8 cellular contexts compared by ENCODE assay signal in the genomic region with DNA sequence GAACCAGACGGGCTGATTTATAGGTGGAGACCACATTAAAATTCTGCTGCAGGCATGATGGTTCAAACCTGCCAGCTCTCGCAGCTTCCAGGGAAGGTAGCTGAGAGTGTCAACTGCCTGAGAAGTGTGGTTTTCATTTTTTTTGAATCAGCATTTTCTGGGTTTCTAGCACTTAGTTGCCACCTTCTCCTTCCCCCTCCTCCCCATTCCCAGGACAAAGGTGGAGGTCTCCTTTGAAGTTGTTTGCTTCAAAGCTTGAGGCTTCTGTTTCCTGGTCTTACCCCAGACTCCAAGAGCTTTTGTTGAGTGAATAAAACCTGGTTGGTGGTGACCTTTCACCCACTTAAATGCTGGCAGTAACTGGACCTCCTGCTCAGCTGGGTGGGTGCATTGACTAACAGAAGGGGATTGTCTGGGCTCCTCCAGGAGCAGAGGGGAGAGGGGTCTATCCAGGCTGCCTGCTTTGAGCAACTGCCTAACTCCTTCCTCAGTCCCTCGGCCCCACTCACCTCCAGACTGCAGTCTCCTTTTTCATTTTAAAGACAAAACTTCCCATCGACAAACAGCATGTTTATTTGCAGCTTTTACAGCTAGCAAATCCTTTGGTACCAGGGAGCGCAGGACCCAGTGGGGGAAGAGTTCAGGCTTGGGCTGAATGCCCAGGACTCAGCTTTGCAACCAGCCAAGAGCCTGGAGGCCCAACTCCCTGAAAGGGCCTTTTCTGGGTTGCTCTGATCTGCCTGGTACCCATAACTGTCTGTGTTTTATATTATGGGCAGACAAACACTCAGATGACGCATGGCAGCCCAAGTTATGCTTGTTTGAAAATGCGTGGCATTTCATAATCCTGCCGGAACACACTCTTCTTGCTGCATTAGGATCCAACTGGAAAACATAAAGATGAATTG. TPM values are rescaled to one million over a fixed set of nuclear protein-coding genes. Genes with fewer than 3 reads are reported as not detected.
DNase-seq lines count a peak whose midpoint lies in the region; ATAC-seq and TF ChIP-seq lines count a peak whose summit lies in the region.

No MANE protein-coding gene starts in this region.

- TF ChIP-seq CTCF in MM.1S (IDR thresholded peaks at IDR 0.05; ENCODE audit: low read length) (no peak), lung (IDR thresholded peaks at IDR 0.05; ENCODE audit: control extremely low read depth, extremely low read depth) (no peak), tibial nerve (IDR thresholded peaks at IDR 0.05) (no peak)

- peaks cover 19% of the 10 kb centered on the region for H3K79me2 ChIP-seq in MM.1S (ENCODE audit: low read length)

- no peaks in the 10 kb centered on the region for H4K20me1 ChIP-seq in MM.1S (ENCODE audit: insufficient read depth, low read length)

- H3K27ac ChIP-seq in MM.1S (ENCODE audit: low read length) (no peak overlapping the region), ectodermal cell (ENCODE audit: insufficient read depth, low read depth, low read length, poor library complexity, severe bottlenecking) (peak overlapping the region; percentile 38), lung (ENCODE audit: low read depth in 1 of 2, low read length in 1 of 2) (peak overlapping the region; percentile 80 to 89), tibial nerve (peak overlapping the region; percentile 95 to 99 (median 98))

- peak; percentile 63 to 73 for TF ChIP-seq POLR2A in tibial nerve (IDR thresholded peaks at IDR 0.05)

- H3K9me3 ChIP-seq in MM.1S (replicated peaks; ENCODE audit: insufficient read depth, low read length) (no peaks in the 10 kb centered on the region), ectodermal cell (ENCODE audit: control insufficient read depth, low read length) (no peaks in the 10 kb centered on the region), lung (ENCODE audit: control insufficient read depth in 2 of 2, insufficient read depth in 1 of 2, low read length in 1 of 2) (no peaks in the 10 kb centered on the region), tibial nerve (no peaks in the 10 kb centered on the region)

- no peaks in the 10 kb centered on the region for H3K9me2 ChIP-seq in MM.1S (replicated peaks; ENCODE audit: insufficient read depth, low read length)

- WGBS in ectodermal cell, 2 experiments: 48% methylated on average over 8 of the region's 8 CpGs
- 42 to 65% methylated on average over 8 of the region's 8 CpGs for WGBS in lung, 2 donors
- WGBS in tibial nerve, 2 donors: 22 to 28% methylated on average over 8 of the region's 8 CpGs

- H3K9ac ChIP-seq in MM.1S (ENCODE audit: low read length): no peak overlapping the region

- no peaks in the 10 kb centered on the region for H3K36me3 ChIP-seq in MM.1S (replicated peaks; ENCODE audit: insufficient read depth, low read length)
- no peaks in the 10 kb centered on the region for H3K36me3 ChIP-seq in ectodermal cell (ENCODE audit: control insufficient read depth, insufficient read depth, low read length)
- H3K36me3 ChIP-seq in lung (ENCODE audit: control insufficient read depth in 2 of 2, insufficient read depth in 2 of 2, low read length in 2 of 2): no peaks in the 10 kb centered on the region
- H3K36me3 ChIP-seq in tibial nerve: peaks cover 8 to 20% (median 9%) of the 10 kb centered on the region in 3 donors

- H3F3A ChIP-seq in MM.1S (ENCODE audit: insufficient read depth, low read length): peaks cover 21% of the 10 kb centered on the region; the same call in 1 of the 2 replicates

- H3K4me3 ChIP-seq in MM.1S (ENCODE audit: low read length) (no peak overlapping the region), ectodermal cell (ENCODE audit: insufficient read depth, low read depth, low read length) (peak overlapping the region; percentile 0), lung (no peak overlapping the region), tibial nerve (peak overlapping the region; percentile 68 to 93 (median 86))

- peak; percentile 79 to 97 for TF ChIP-seq EP300 in tibial nerve (IDR thresholded peaks at IDR 0.05)

- no peak overlapping the region for H3K4me2 ChIP-seq in MM.1S (ENCODE audit: low read depth, low read length)

- H3K4me1 ChIP-seq in MM.1S (ENCODE audit: low read length) (peaks cover 25% of the 10 kb centered on the region), ectodermal cell (ENCODE audit: control insufficient read depth, insufficient read depth, low read length) (peaks cover 23% of the 10 kb centered on the region), lung (ENCODE audit: control insufficient read depth in 2 of 2, insufficient read depth in 2 of 2, low read length in 2 of 2) (peaks cover 0 to 10% of the 10 kb centered on the region in 2 donors), tibial nerve (peaks cover 0 to 32% (median 16%) of the 10 kb centered on the region in 4 donors)

- ATAC-seq in lung (ENCODE audit: insufficient read depth, low FRiP score) (no peak), HG03097 (IDR thresholded peaks at IDR 0.05; ENCODE audit: low FRiP score, unreplicated experiment) (no peak)
- ATAC-seq in stimulated activated naive CD8-positive, alpha-beta T cell treated with anti-CD3 and anti-CD28 coated beads, Interleukin-15, Interleukin-2, amounts not matched to agents 100 U/mL and 50 U/mL, for 24 hours: no peak

- H2AFZ ChIP-seq in MM.1S (ENCODE audit: low read length): no peak overlapping the region

- DNase-seq in MM.1S (peak; percentile 18), lung (ENCODE audit: low spot score) (peak; percentile 50), tibial nerve (ENCODE audit: low spot score in 2 of 2) (peak; percentile 48 to 78), NCI-H128 (lab: John Stamatoyannopoulos, UW; ENCODE audit: unreplicated experiment) (no peak)
- DNase-seq in stimulated activated naive CD8-positive, alpha-beta T cell treated with anti-CD3 and anti-CD28 coated beads, Interleukin-15, Interleukin-2, amounts not matched to agents 100 U/mL and 50 U/mL, for 24 hours: no peak
- DNase-seq in stimulated activated CD8-positive, alpha-beta memory T cell treated with anti-CD3 and anti-CD28 coated beads, Interleukin-4, amount 100 ng/mL, for 48 hours: no peak

- no peaks in the 10 kb centered on the region for H3K27me3 ChIP-seq in MM.1S (replicated peaks; ENCODE audit: insufficient read depth, low read length)
- H3K27me3 ChIP-seq in ectodermal cell (ENCODE audit: control insufficient read depth, insufficient read depth, low read length, poor library complexity, severe bottlenecking): peaks cover 4% of the 10 kb centered on the region
- no peaks in the 10 kb centered on the region for H3K27me3 ChIP-seq in lung (ENCODE audit: control insufficient read depth, insufficient read depth)
- no peaks in the 10 kb centered on the region for H3K27me3 ChIP-seq in tibial nerve

RNA-seq across cellular contexts. Expression of a gene that starts 3.6 kb away (rescaled TPM):
- 124 TPM for polyA plus RNA-seq in ectodermal cell (2013, experiment 1 of 4)
- 114 TPM for polyA plus RNA-seq in ectodermal cell (2013, experiment 2 of 4)
- 102 TPM for polyA plus RNA-seq in ectodermal cell (2013, experiment 3 of 4)
- 102 TPM for polyA plus RNA-seq in ectodermal cell (2013, experiment 4 of 4)
- total RNA-seq in lung (100 to 1,000 TPM; 239 to 258 TPM), tibial nerve (1,000 to 10,000 TPM; 1,356 to 1,875 (median 1,699) TPM)
- 100 to 1,000 TPM in 1 of 2 donors, 10 to 100 TPM in 1; 93.2 to 354 TPM for polyA plus RNA-seq in lung

Comparison
In these comparisons a context has a peak if more than half of its experiments do, and no peak if none do; other contexts are left out.
1. DNase-seq: peak in MM.1S (single experiment), lung (single experiment) and tibial nerve (2 of 2); none in stimulated activated naive CD8-positive, alpha-beta T cell treated with anti-CD3 and anti-CD28 coated beads, Interleukin-15, Interleukin-2, amounts not matched to agents 100 U/mL and 50 U/mL, for 24 hours (single experiment), stimulated activated CD8-positive, alpha-beta memory T cell treated with anti-CD3 and anti-CD28 coated beads, Interleukin-4, amount 100 ng/mL, for 48 hours (single experiment) and NCI-H128 (single experiment).
2. H3K4me3 ChIP-seq: peak in ectodermal cell (single experiment) and tibial nerve (4 of 4); none in MM.1S (single experiment) and lung (single experiment).
3. RNA of a gene that starts 3.6 kb away (total RNA-seq): 1,356 to 1,875 TPM in tibial nerve; 239 to 258 TPM in lung; every median in the first group is over 4 times any median in the second.